9 cellular contexts compared by ENCODE assay signal in genomic region chr1:154154534-154155181, GRCh38. TPM values are rescaled to one million over a fixed set of nuclear protein-coding genes. Genes with fewer than 3 reads are reported as not detected.
DNase-seq lines count a peak whose midpoint lies in the region; FAIRE-seq lines count a peak whose summit lies in the region.
"Had no signal": no experiment of that assay in that cellular context is flagged by ENCODE, and none has a peak within 500 bp of the region (broad histone marks: within the 10 kb centered on the region; RNA-seq: fewer than 3 reads in every experiment).

TSS of gene NUP210L (minus strand) at chr1:154155073.

- WGBS in mesenchymal stem cell: 93% methylated on average over 29 of the region's 29 CpGs

- no peak for FAIRE-seq in HTR-8/SVneo (lab: Jason Lieb, UNC)

- H2BK15ac ChIP-seq in mesenchymal stem cell (ENCODE audit: low read depth, poor library complexity, severe bottlenecking): peak within 1 kb of the TSS; percentile 35

- H3K9me3 Mint-ChIP-seq in activated naive CD4-positive, alpha-beta T cell treated with anti-CD3 and anti-CD28 coated beads for 36 hours: peaks cover 3% of the 10 kb centered on the region

- no peak within 1 kb of the TSS for H3K4me3 Mint-ChIP-seq in activated naive CD4-positive, alpha-beta T cell treated with anti-CD3 and anti-CD28 coated beads for 36 hours

- peaks cover 6% of the 10 kb centered on the region for H3K79me1 ChIP-seq in mesenchymal stem cell (replicated peaks; ENCODE audit: low read length, poor library complexity, severe bottlenecking)

- H3K23ac ChIP-seq in mesenchymal stem cell (ENCODE audit: low read length in 2 of 2): peak within 1 kb of the TSS in 1 of 2 experiments; percentile 28

- H3K27me3 ChIP-seq in mesenchymal stem cell (ENCODE audit: control insufficient read depth in 1 of 2, insufficient read depth in 1 of 2, low read length in 2 of 2): no peaks in the 10 kb centered on the region

- peak within 1 kb of the TSS; percentile 56 for H3K9ac ChIP-seq in mesenchymal stem cell (ENCODE audit: low read length)

- DNase-seq in activated naive CD4-positive, alpha-beta T cell treated with anti-CD3 and anti-CD28 coated beads for 36 hours: no peak
- no peak for DNase-seq in activated naive CD4-positive, alpha-beta T cell (lab: John Stamatoyannopoulos, UW)
- peak; percentile 85 for DNase-seq in dermis blood vessel endothelial cell
- no peak for DNase-seq in mesenchymal stem cell
- peak; percentile 64 for DNase-seq in ureter (ENCODE audit: low spot score)
- DNase-seq in SK-N-DZ (ENCODE audit: low spot score): no peak
- DNase-seq in HTR-8/SVneo (ENCODE audit: insufficient read length, low spot score): no peak
- DNase-seq in 8988T: no peak
- DNase-seq: effector CD8-positive, alpha-beta T cell had no signal

- H4K91ac ChIP-seq in mesenchymal stem cell (ENCODE audit: low read length): peak within 1 kb of the TSS; percentile 30

- peaks cover 59% of the 10 kb centered on the region for H3K4me1 Mint-ChIP-seq in activated naive CD4-positive, alpha-beta T cell treated with anti-CD3 and anti-CD28 coated beads for 36 hours (ENCODE audit: low read depth)

- H3K4me2 ChIP-seq in mesenchymal stem cell (ENCODE audit: low read length, poor library complexity, severe bottlenecking): no peak within 1 kb of the TSS

- H3K9me3 ChIP-seq in mesenchymal stem cell (ENCODE audit: control insufficient read depth, low read length): peaks cover 2% of the 10 kb centered on the region

- no peak within 1 kb of the TSS for H2BK120ac ChIP-seq in mesenchymal stem cell (ENCODE audit: low read depth, low read length)

- H3K27ac Mint-ChIP-seq in activated naive CD4-positive, alpha-beta T cell treated with anti-CD3 and anti-CD28 coated beads for 36 hours: peak within 1 kb of the TSS; percentile 82

- H3K14ac ChIP-seq in mesenchymal stem cell (ENCODE audit: low read length in 2 of 2): peak within 1 kb of the TSS in 1 of 2 experiments; percentile 44

- no peaks in the 10 kb centered on the region for H3K27me3 Mint-ChIP-seq in activated naive CD4-positive, alpha-beta T cell treated with anti-CD3 and anti-CD28 coated beads for 36 hours (ENCODE audit: low read depth)

- peaks cover 36% of the 10 kb centered on the region for H3K36me3 Mint-ChIP-seq in activated naive CD4-positive, alpha-beta T cell treated with anti-CD3 and anti-CD28 coated beads for 36 hours (ENCODE audit: low read depth)

- H3K4ac ChIP-seq in mesenchymal stem cell (ENCODE audit: low read depth in 1 of 2, low read length in 2 of 2): peak within 1 kb of the TSS in 1 of 2 experiments; percentile 15

- H2BK12ac ChIP-seq in mesenchymal stem cell (ENCODE audit: low read length in 2 of 2): peak within 1 kb of the TSS in 1 of 2 experiments; percentile 29

- H4K8ac ChIP-seq in mesenchymal stem cell (ENCODE audit: low read length): peak within 1 kb of the TSS; percentile 27

- H3K4me3 ChIP-seq in mesenchymal stem cell (ENCODE audit: insufficient read depth in 1 of 2, low read depth in 1 of 2, low read length in 2 of 2): no peak within 1 kb of the TSS

- CTCF ChIA-PET in activated naive CD4-positive, alpha-beta T cell treated with anti-CD3 and anti-CD28 coated beads for 36 hours (lab: Charles Lee): no interaction called here

- H2AFZ ChIP-seq in mesenchymal stem cell (ENCODE audit: low read depth, low read length): no peak within 1 kb of the TSS

- intact Hi-C loops in activated naive CD4-positive, alpha-beta T cell treated with anti-CD3 and anti-CD28 coated beads for 36 hours (cut with micrococcal nuclease): loop anchor here (10.0 kb wide), 2 partner anchors 480 to 620 kb away; partner anchors contain the start of genes ILF2, NPR1 and S100A6

- peaks cover 23 to 53% of the 10 kb centered on the region in 2 experiments for H3K36me3 ChIP-seq in mesenchymal stem cell (ENCODE audit: control insufficient read depth in 1 of 2, insufficient read depth in 2 of 2, low read depth in 1 of 2, low read length in 2 of 2)

- peak within 1 kb of the TSS; percentile 18 to 54 for H3K18ac ChIP-seq in mesenchymal stem cell (ENCODE audit: low read depth in 1 of 2, low read length in 2 of 2)

- no peak within 1 kb of the TSS for H2AK5ac ChIP-seq in mesenchymal stem cell (ENCODE audit: low read length, severe bottlenecking)

- H2BK5ac ChIP-seq in mesenchymal stem cell (ENCODE audit: low read depth, low read length, poor library complexity, severe bottlenecking): no peak within 1 kb of the TSS

- H3K4me1 ChIP-seq in mesenchymal stem cell (ENCODE audit: control insufficient read depth, insufficient read depth, low read depth, low read length): no peaks in the 10 kb centered on the region

- H3K27ac ChIP-seq in mesenchymal stem cell (ENCODE audit: low read length, poor library complexity, severe bottlenecking): no peak within 1 kb of the TSS

RNA-seq across cellular contexts. Expression of gene NUP210L, which starts in this region (rescaled TPM):
- total RNA-seq in activated naive CD4-positive, alpha-beta T cell treated with anti-CD3 and anti-CD28 coated beads for 36 hours: under 1 TPM; 0.02 to 0.05 TPM
- total RNA-seq in dermis blood vessel endothelial cell: 0.09 and 0.17 TPM in 2 replicates
- 0.01 TPM for polyA plus RNA-seq in mesenchymal stem cell (2013, experiment 1 of 2)
- polyA plus RNA-seq in mesenchymal stem cell (2013, experiment 2 of 2): 0.01 TPM
- 0.39 TPM for total RNA-seq in ureter
- not detected in 2 replicates for polyA plus RNA-seq in SK-N-DZ (2014; cell fraction: cytosol; rRNA removed)
- polyA plus RNA-seq in SK-N-DZ (2014; cell fraction: nucleus; rRNA removed): not detected in 2 replicates

Comparison
In these comparisons a context has a peak if more than half of its experiments do, and no peak if none do; other contexts are left out.
1. Peak in DNase-seq in dermis blood vessel endothelial cell; RNA of the gene not detected or under 1 TPM.
2. Peak in DNase-seq in ureter; RNA of the gene not detected or under 1 TPM.